11 cellular contexts compared by ENCODE assay signal in genomic region chr1:44240802-44241671, GRCh38. TPM values are rescaled to one million over a fixed set of nuclear protein-coding genes. Genes with fewer than 3 reads are reported as not detected.
A peak's percentile ranks its signal among the peaks of the same experiment; 100 is the strongest.
DNase-seq lines count a peak whose midpoint lies in the region; ATAC-seq, FAIRE-seq and TF ChIP-seq lines count a peak whose summit lies in the region.
"Had no signal": no experiment of that assay in that cellular context is flagged by ENCODE, and none has a peak within 500 bp of the region (broad histone marks: within the 10 kb centered on the region; RNA-seq: fewer than 3 reads in every experiment).

No MANE protein-coding gene starts in this region.

- H2AFZ ChIP-seq in PC-9: no peak overlapping the region

- H3K27ac ChIP-seq in heart left ventricle: peak overlapping the region; percentile 63 to 93 (median 84)
- H3K27ac ChIP-seq in PC-9: no peak overlapping the region

- no peaks in the 10 kb centered on the region for H3F3A ChIP-seq in PC-9 (ENCODE audit: insufficient read depth, low read depth)

- no TSS peak for BruUV-seq in PC-9 (replicated peaks; lab: Mats Ljungman, UMichigan)

- peaks cover 3% of the 10 kb centered on the region; the same call in 1 of the 2 replicates for H4K20me1 ChIP-seq in PC-9 (ENCODE audit: insufficient read depth)

- H3K9me3 ChIP-seq in heart left ventricle (no peaks in the 10 kb centered on the region), PC-9 (ENCODE audit: insufficient read depth, low read depth) (no peaks in the 10 kb centered on the region)

- peak; percentile 57 for ATAC-seq in Right ventricle myocardium inferior
- peak; percentile 36 to 65 (median 52) for ATAC-seq in heart left ventricle
- ATAC-seq in GM19324 (IDR thresholded peaks at IDR 0.05; ENCODE audit: low FRiP score, unreplicated experiment): no peak

- intact Hi-C loops in Right ventricle myocardium inferior (cut with DNase I) (loop anchor here (5.0 kb wide), 1 partner anchor 51 kb away; no protein-coding TSS in a partner anchor), cardiac septum (cut with DNase I) (no loop called here), heart left ventricle (cut with DNase I) (loop anchor here in 2 of 10 donors (2.0 to 5.0 kb wide), 2 partner anchors 51 to 52 kb away; no protein-coding TSS in a partner anchor), PC-9 (cut with micrococcal nuclease; ENCODE audit: unreplicated experiment) (no loop called here)

- CTCF ChIA-PET in PC-9 (lab: Charles Lee): no interaction called here

- peaks cover 0 to 7% (median 0%) of the 10 kb centered on the region in 9 donors for H3K36me3 ChIP-seq in heart left ventricle
- no peaks in the 10 kb centered on the region for H3K36me3 ChIP-seq in PC-9 (ENCODE audit: low read depth)

- H3K79me2 ChIP-seq in PC-9 (ENCODE audit: low read depth): no peaks in the 10 kb centered on the region

- WGBS in heart left ventricle, 4 donors: 80 to 90% (median 85%) methylated on average over 9 of the region's 9 CpGs

- FAIRE-seq in RCC 7860 (lab: Jason Lieb, UNC): no peak

- POLR2A ChIA-PET in PC-9 (lab: Charles Lee; ENCODE audit: unreplicated experiment): no interaction called here

- no peak overlapping the region for H3K4me3 ChIP-seq in heart left ventricle
- H3K4me3 ChIP-seq in PC-9: no peak overlapping the region

- TF ChIP-seq POLR2A in heart left ventricle (IDR thresholded peaks at IDR 0.05): no peak

- TF ChIP-seq CTCF in heart left ventricle (IDR thresholded peaks at IDR 0.05): no peak
- TF ChIP-seq CTCF in PC-9 (conservative IDR thresholded peaks at IDR 0.05): no peak

- no peaks in the 10 kb centered on the region for H3K27me3 ChIP-seq in heart left ventricle
- H3K27me3 ChIP-seq in PC-9 (ENCODE audit: insufficient read depth, low read depth): no peaks in the 10 kb centered on the region

- no peaks in the 10 kb centered on the region for H3K9me2 ChIP-seq in PC-9 (ENCODE audit: insufficient read depth)

- DNase-seq in Right ventricle myocardium inferior (ENCODE audit: missing footprints) (no peak), cardiac septum (ENCODE audit: low spot score) (no peak), heart left ventricle (peak in 1 of 5 donors; percentile 59), pons (ENCODE audit: low spot score) (peak; percentile 37), PC-9 (no peak), GDM1 (lab: John Stamatoyannopoulos, UW) (no peak), RCC 7860 (ENCODE audit: low spot score) (no peak)
- DNase-seq: activated CD4-positive, CD25-positive, alpha-beta regulatory T cell; activated naive CD4-positive, alpha-beta T cell treated with Interleukin-2 at 50 U/mL for 16 hours; IMR-90 had no signal

- H3K4me1 ChIP-seq in heart left ventricle (peaks cover 0 to 31% (median 18%) of the 10 kb centered on the region in 12 donors), PC-9 (replicated peaks; ENCODE audit: insufficient read depth) (no peaks in the 10 kb centered on the region)

- no peak overlapping the region for H3K4me2 ChIP-seq in PC-9

RNA-seq across cellular contexts. Expression of gene DMAP1, which starts 27.8 kb away (rescaled TPM):
- total RNA-seq in Right ventricle myocardium inferior (27.5 TPM), cardiac septum (27.7 TPM), heart left ventricle (10 to 100 TPM; 23.5 to 35.5 (median 27.7) TPM), PC-9 (2021) (54.2 and 68.4 TPM in 2 replicates)
- polyA plus RNA-seq in heart left ventricle: 10 to 100 TPM; 30.5 to 31.9 TPM
